ENCODE assay signal across 19 cellular contexts in genomic region chr6:45643136-45643535, GRCh38.
DNase-seq lines count a peak whose midpoint lies in the region; ATAC-seq, FAIRE-seq and TF ChIP-seq lines count a peak whose summit lies in the region.
"Had no signal": no experiment of that assay in that cellular context is flagged by ENCODE, and none has a peak within 500 bp of the region (broad histone marks: within the 10 kb centered on the region; RNA-seq: fewer than 3 reads in every experiment).

No MANE protein-coding gene starts in this region.

- peaks cover 4% of the 10 kb centered on the region for H3K27me3 Mint-ChIP-seq in activated CD8-positive, alpha-beta T cell treated with anti-CD3 and anti-CD28 coated beads for 36 hours
- no peaks in the 10 kb centered on the region for H3K27me3 Mint-ChIP-seq in activated CD8-positive, alpha-beta T cell treated with anti-CD3 and anti-CD28 coated beads, Interleukin-2, amount 10 ng/mL, durations not matched to agents 7 days and 5 days (ENCODE audit: low read depth)
- no peaks in the 10 kb centered on the region for H3K27me3 Mint-ChIP-seq in astrocyte (ENCODE audit: low read depth, unreplicated experiment)

- DNase-seq in activated CD8-positive, alpha-beta T cell treated with anti-CD3 and anti-CD28 coated beads for 36 hours, result no peak
- DNase-seq in activated CD8-positive, alpha-beta T cell treated with anti-CD3 and anti-CD28 coated beads, Interleukin-2, amount 10 ng/mL, durations not matched to agents 7 days and 5 days, result no peak
- peak; percentile 36 for DNase-seq in astrocyte (ENCODE audit: low read depth)
- DNase-seq in mesenchymal stem cell, result no peak
- no peak for DNase-seq in stimulated activated CD8-positive, alpha-beta memory T cell treated with anti-CD3 and anti-CD28 coated beads, Interleukin-4, amount 100 ng/mL, for 48 hours
- no peak for DNase-seq in inferior parietal cortex (ENCODE audit: extremely low spot score)
- no peak for DNase-seq in NCI-H524 treated with DMSO at 0.1 percent for 48 hours (lab: John Stamatoyannopoulos, UW)
- DNase-seq: CD8-positive, alpha-beta T cell; COR-L47; DMS153; DMS79 treated with DMSO at 0.1 percent for 48 hours; EL had no signal

- no peak for FAIRE-seq in astrocyte (lab: Jason Lieb, UNC)
- FAIRE-seq: D721Med, G401.6, GM12891, HepG2 had no signal

- no peak overlapping the region for H2BK120ac ChIP-seq in mesenchymal stem cell (ENCODE audit: low read depth, low read length)

- H3K27ac ChIP-seq in astrocyte (ENCODE audit: low read depth, low read length) (no peak overlapping the region), mesenchymal stem cell (ENCODE audit: low read length, poor library complexity, severe bottlenecking) (no peak overlapping the region)
- H3K27ac ChIP-seq: 22Rv1 had no signal

- peaks cover 2% of the 10 kb centered on the region for H3K79me1 ChIP-seq in mesenchymal stem cell (replicated peaks; ENCODE audit: low read length, poor library complexity, severe bottlenecking)

- H3K27me3 ChIP-seq in astrocyte (ENCODE audit: insufficient read depth, low read length) (no peaks in the 10 kb centered on the region), mesenchymal stem cell (ENCODE audit: control insufficient read depth in 1 of 2, insufficient read depth in 1 of 2, low read length in 2 of 2) (peaks cover 0 to 9% of the 10 kb centered on the region in 2 experiments)

- H3K9ac ChIP-seq in astrocyte (ENCODE audit: low read length) (no peak overlapping the region), mesenchymal stem cell (ENCODE audit: low read length) (no peak overlapping the region)

- H2BK5ac ChIP-seq in mesenchymal stem cell (ENCODE audit: low read depth, low read length, poor library complexity, severe bottlenecking), result no peak overlapping the region

- H4K20me1 ChIP-seq in astrocyte (ENCODE audit: insufficient read depth, low read length), result no peaks in the 10 kb centered on the region

- no peak for ATAC-seq in activated CD8-positive, alpha-beta T cell treated with anti-CD3 and anti-CD28 coated beads for 36 hours
- ATAC-seq in activated CD8-positive, alpha-beta T cell treated with anti-CD3 and anti-CD28 coated beads, Interleukin-2, amount 10 ng/mL, durations not matched to agents 7 days and 5 days, result no peak
- ATAC-seq: CD8-positive, alpha-beta T cell; GM23338; HepG2 had no signal

- no peak overlapping the region for H3K23ac ChIP-seq in mesenchymal stem cell (ENCODE audit: low read length in 2 of 2)

- POLR2A ChIA-PET in activated CD8-positive, alpha-beta T cell treated with anti-CD3 and anti-CD28 coated beads for 36 hours (lab: Charles Lee), result no interaction called here
- POLR2A ChIA-PET in activated CD8-positive, alpha-beta T cell treated with anti-CD3 and anti-CD28 coated beads, Interleukin-2, amount 10 ng/mL, durations not matched to agents 7 days and 5 days (lab: Charles Lee), result no interaction called here

- no peak overlapping the region for H2BK15ac ChIP-seq in mesenchymal stem cell (ENCODE audit: low read depth, poor library complexity, severe bottlenecking)

- H3K4me2 ChIP-seq in astrocyte (ENCODE audit: low read length) (no peak overlapping the region), mesenchymal stem cell (ENCODE audit: low read length, poor library complexity, severe bottlenecking) (no peak overlapping the region)
- H3K4me2 ChIP-seq: GM23338 had no signal

- H3K18ac ChIP-seq in mesenchymal stem cell (ENCODE audit: low read depth in 1 of 2, low read length in 2 of 2), result no peak overlapping the region

- H3K4me3 ChIP-seq in astrocyte (ENCODE audit: insufficient read depth, low read depth, low read length), result no peak overlapping the region
- no peak overlapping the region for H3K4me3 ChIP-seq in mesenchymal stem cell (ENCODE audit: insufficient read depth in 1 of 2, low read depth in 1 of 2, low read length in 2 of 2)
- H3K4me3 ChIP-seq: GM23338 had no signal

- H3K4ac ChIP-seq in mesenchymal stem cell (ENCODE audit: low read depth in 1 of 2, low read length in 2 of 2), result peak overlapping the region in 1 of 2 experiments; percentile 24

- H3K79me2 ChIP-seq in astrocyte (ENCODE audit: insufficient read depth, low read length), result no peaks in the 10 kb centered on the region

- H3K4me1 Mint-ChIP-seq in activated CD8-positive, alpha-beta T cell treated with anti-CD3 and anti-CD28 coated beads for 36 hours (ENCODE audit: low read depth), result peaks cover 20% of the 10 kb centered on the region
- H3K4me1 Mint-ChIP-seq in activated CD8-positive, alpha-beta T cell treated with anti-CD3 and anti-CD28 coated beads, Interleukin-2, amount 10 ng/mL, durations not matched to agents 7 days and 5 days (ENCODE audit: low read depth), result peaks cover 6% of the 10 kb centered on the region
- peaks cover 24% of the 10 kb centered on the region for H3K4me1 Mint-ChIP-seq in astrocyte (ENCODE audit: low read depth, unreplicated experiment)

- peak overlapping the region in 1 of 2 experiments; percentile 61 for H2BK12ac ChIP-seq in mesenchymal stem cell (ENCODE audit: low read length in 2 of 2)

- no peaks in the 10 kb centered on the region for H3K36me3 ChIP-seq in astrocyte (ENCODE audit: insufficient read depth, low read length)
- H3K36me3 ChIP-seq in mesenchymal stem cell (ENCODE audit: control insufficient read depth in 1 of 2, insufficient read depth in 2 of 2, low read depth in 1 of 2, low read length in 2 of 2), result peaks cover 0 to 10% of the 10 kb centered on the region in 2 experiments

- H3K4me1 ChIP-seq in astrocyte (ENCODE audit: insufficient read depth, low read length) (peaks cover 11% of the 10 kb centered on the region), mesenchymal stem cell (ENCODE audit: control insufficient read depth, insufficient read depth, low read depth, low read length) (peaks cover 7% of the 10 kb centered on the region)

- H3K9me3 ChIP-seq in astrocyte (ENCODE audit: insufficient read depth, low read depth, low read length), result no peaks in the 10 kb centered on the region
- no peaks in the 10 kb centered on the region for H3K9me3 ChIP-seq in mesenchymal stem cell (ENCODE audit: control insufficient read depth, low read length)

- H4K8ac ChIP-seq in mesenchymal stem cell (ENCODE audit: low read length), result no peak overlapping the region

- TF ChIP-seq CTCF in activated CD8-positive, alpha-beta T cell treated with anti-CD3 and anti-CD28 coated beads for 36 hours (IDR thresholded peaks at IDR 0.05), result no peak
- TF ChIP-seq CTCF in astrocyte (IDR thresholded peaks at IDR 0.05; ENCODE audit: insufficient read depth, low read depth, low read length), result no peak

- CTCF ChIA-PET in activated CD8-positive, alpha-beta T cell treated with anti-CD3 and anti-CD28 coated beads for 36 hours (lab: Charles Lee), result no interaction called here
- CTCF ChIA-PET in activated CD8-positive, alpha-beta T cell treated with anti-CD3 and anti-CD28 coated beads, Interleukin-2, amount 10 ng/mL, durations not matched to agents 7 days and 5 days (lab: Charles Lee), result no interaction called here

- H2AFZ ChIP-seq in astrocyte (ENCODE audit: low read depth, low read length), result no peak overlapping the region
- H2AFZ ChIP-seq in mesenchymal stem cell (ENCODE audit: low read depth, low read length), result no peak overlapping the region
- H2AFZ ChIP-seq: GM23338 had no signal

- intact Hi-C loops in activated CD8-positive, alpha-beta T cell treated with anti-CD3 and anti-CD28 coated beads for 36 hours (cut with micrococcal nuclease), result no loop called here

- peak overlapping the region; percentile 14 for H2AK5ac ChIP-seq in mesenchymal stem cell (ENCODE audit: low read length, severe bottlenecking)

- no peaks in the 10 kb centered on the region for H3K36me3 Mint-ChIP-seq in activated CD8-positive, alpha-beta T cell treated with anti-CD3 and anti-CD28 coated beads for 36 hours (ENCODE audit: low read depth)
- H3K36me3 Mint-ChIP-seq in activated CD8-positive, alpha-beta T cell treated with anti-CD3 and anti-CD28 coated beads, Interleukin-2, amount 10 ng/mL, durations not matched to agents 7 days and 5 days (ENCODE audit: low read depth), result no peaks in the 10 kb centered on the region
- H3K36me3 Mint-ChIP-seq in astrocyte (ENCODE audit: low read depth, unreplicated experiment), result peaks cover 5% of the 10 kb centered on the region
- H3K36me3 Mint-ChIP-seq: CD14-positive monocyte; CD8-positive, alpha-beta T cell had no signal

- H4K91ac ChIP-seq in mesenchymal stem cell (ENCODE audit: low read length), result no peak overlapping the region

- no peak overlapping the region for H3K14ac ChIP-seq in mesenchymal stem cell (ENCODE audit: low read length in 2 of 2)

- peak overlapping the region; percentile 54 for H3K27ac Mint-ChIP-seq in activated CD8-positive, alpha-beta T cell treated with anti-CD3 and anti-CD28 coated beads for 36 hours
- H3K27ac Mint-ChIP-seq in activated CD8-positive, alpha-beta T cell treated with anti-CD3 and anti-CD28 coated beads, Interleukin-2, amount 10 ng/mL, durations not matched to agents 7 days and 5 days, result no peak overlapping the region
- peak overlapping the region; percentile 12 for H3K27ac Mint-ChIP-seq in astrocyte (ENCODE audit: unreplicated experiment)
- H3K27ac Mint-ChIP-seq: CD8-positive, alpha-beta T cell; GM23338 had no signal

- no peak overlapping the region for H3K4me3 Mint-ChIP-seq in activated CD8-positive, alpha-beta T cell treated with anti-CD3 and anti-CD28 coated beads for 36 hours
- H3K4me3 Mint-ChIP-seq in activated CD8-positive, alpha-beta T cell treated with anti-CD3 and anti-CD28 coated beads, Interleukin-2, amount 10 ng/mL, durations not matched to agents 7 days and 5 days, result no peak overlapping the region
- H3K4me3 Mint-ChIP-seq in astrocyte (ENCODE audit: unreplicated experiment), result no peak overlapping the region
- H3K4me3 Mint-ChIP-seq: CD14-positive monocyte; CD8-positive, alpha-beta T cell; GM23338 had no signal

- 84% methylated on average over 3 of the region's 3 CpGs for WGBS in mesenchymal stem cell

- no peaks in the 10 kb centered on the region for H3K9me3 Mint-ChIP-seq in activated CD8-positive, alpha-beta T cell treated with anti-CD3 and anti-CD28 coated beads for 36 hours
- H3K9me3 Mint-ChIP-seq in activated CD8-positive, alpha-beta T cell treated with anti-CD3 and anti-CD28 coated beads, Interleukin-2, amount 10 ng/mL, durations not matched to agents 7 days and 5 days (ENCODE audit: insufficient read depth), result no peaks in the 10 kb centered on the region
- H3K9me3 Mint-ChIP-seq in astrocyte (ENCODE audit: unreplicated experiment), result peaks cover 4% of the 10 kb centered on the region
- H3K9me3 Mint-ChIP-seq: CD14-positive monocyte; CD8-positive, alpha-beta T cell had no signal
